ENCODE assay signal across 39 cellular contexts in genomic region chr6:165260462-165260861, GRCh38. TPM values are rescaled to one million over a fixed set of nuclear protein-coding genes. Genes with fewer than 3 reads are reported as not detected.
"Had no signal": no experiment of that assay in that cellular context is flagged by ENCODE, and none has a peak within 500 bp of the region (broad histone marks: within the 10 kb centered on the region; RNA-seq: fewer than 3 reads in every experiment).

No MANE protein-coding gene starts in this region.

- H3K27me3 ChIP-seq: MG63 had no signal

- H3K4me3 ChIP-seq: MG63 had no signal

- H3K36me3 ChIP-seq: MG63 had no signal

- H3K9me3 ChIP-seq: MG63 had no signal

- DNase-seq: MG63, MM.1S, MV-4-11, NCI-H1048, NCI-H1092, NCI-H1092 treated with DMSO at 0.1 percent for 48 hours, NCI-H1105, NCI-H1105 treated with DMSO at 0.1 percent for 48 hours, NCI-H1417, NCI-H1417 treated with DMSO at 0.1 percent for 48 hours, NCI-H1436, NCI-H1436 treated with DMSO at 0.1 percent for 48 hours, NCI-H146, NCI-H1694, NCI-H1694 treated with DMSO at 0.1 percent for 48 hours, NCI-H187, NCI-H187 treated with DMSO at 0.1 percent for 48 hours, NCI-H1930, NCI-H2029, NCI-H2029 treated with DMSO at 0.1 percent for 48 hours, NCI-H2081, NCI-H2081 treated with DMSO at 0.1 percent for 48 hours, NCI-H2107, NCI-H2171, NCI-H2171 treated with DMSO at 0.1 percent for 48 hours, NCI-H2227 treated with DMSO at 0.1 percent for 48 hours, NCI-H226, NCI-H345, NCI-H446, NCI-H446 treated with DMSO at 0.1 percent for 48 hours, NCI-H510A, NCI-H510A treated with DMSO at 0.1 percent for 48 hours, NCI-H524, NCI-H524 treated with DMSO at 0.1 percent for 48 hours, NCI-H526 had no signal

RNA-seq across cellular contexts. Expression of gene C6orf118, which starts 48.9 kb away (rescaled TPM):
- total RNA-seq: LHCN-M2, M059J, MCF 10A, NCI-H460 had no signal
